ENCODE assay signal across 8 cellular contexts in the genomic region with DNA sequence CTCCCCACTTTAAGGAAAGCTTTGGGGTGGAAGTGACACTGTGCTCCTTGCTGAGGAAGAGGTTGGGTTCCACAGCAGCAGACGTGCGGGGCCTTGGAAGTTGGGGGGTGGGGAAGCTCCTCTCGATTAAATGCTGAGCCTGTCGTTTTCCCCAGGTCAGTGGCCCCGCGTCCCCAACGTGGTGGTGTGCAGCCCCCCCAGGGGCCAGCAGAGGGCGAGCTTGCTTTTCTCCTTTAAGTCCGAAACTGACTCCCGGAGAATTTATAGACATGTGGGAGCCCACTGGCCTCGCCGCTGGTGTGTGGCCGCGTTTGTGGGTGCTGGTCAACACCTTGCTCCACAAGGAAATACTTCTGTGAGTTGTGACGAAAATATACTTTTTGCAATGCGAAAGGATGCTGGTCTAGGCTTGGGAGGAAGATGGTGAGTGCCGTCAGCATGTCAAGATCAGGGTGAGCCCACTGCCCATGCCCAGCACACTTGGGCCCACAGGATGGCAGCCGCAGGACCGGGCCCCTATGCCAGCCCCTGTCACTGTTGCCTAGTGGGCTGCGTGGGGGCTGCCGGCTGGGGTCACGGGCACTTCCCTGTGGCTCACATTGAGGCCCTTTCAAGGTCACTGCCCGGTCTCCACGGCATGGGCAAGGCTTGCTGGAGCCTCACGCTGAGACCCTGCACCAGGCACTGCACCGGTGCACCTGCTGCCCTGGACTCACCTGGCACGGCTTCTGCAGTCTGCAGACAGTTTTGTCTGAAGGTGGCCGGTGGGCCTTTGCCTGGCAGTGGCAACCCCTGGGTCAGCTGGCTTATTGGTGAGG. TPM values are rescaled to one million over a fixed set of nuclear protein-coding genes. Genes with fewer than 3 reads are reported as not detected.
DNase-seq lines count a peak whose midpoint lies in the region; ATAC-seq and TF ChIP-seq lines count a peak whose summit lies in the region.

No MANE protein-coding gene starts in this region.

- H3K4me3 ChIP-seq in GM12865 (ENCODE audit: low read depth, low read length) = no peak overlapping the region
- no peak overlapping the region for H3K4me3 ChIP-seq in right atrium auricular region
- H3K4me3 ChIP-seq in gastrocnemius medialis = no peak overlapping the region

- TF ChIP-seq CTCF in GM12865 (IDR thresholded peaks at IDR 0.05; ENCODE audit: insufficient read depth, low read depth, low read length, missing control alignments) = peak; percentile 60
- peak; percentile 71 to 90 for TF ChIP-seq CTCF in right atrium auricular region (IDR thresholded peaks at IDR 0.05)
- TF ChIP-seq CTCF in gastrocnemius medialis (IDR thresholded peaks at IDR 0.05 in 4 of 5, conservative IDR thresholded peaks at IDR 0.05 in 1 of 5) = peak; percentile 55 to 87 (median 73)

- no peaks in the 10 kb centered on the region for H3K27me3 ChIP-seq in right atrium auricular region
- H3K27me3 ChIP-seq in gastrocnemius medialis = no peaks in the 10 kb centered on the region

- H3K36me3 ChIP-seq in right atrium auricular region (no peaks in the 10 kb centered on the region), gastrocnemius medialis (peaks cover 0 to 22% of the 10 kb centered on the region in 2 donors)

- no peaks in the 10 kb centered on the region for H3K9me3 ChIP-seq in right atrium auricular region
- no peaks in the 10 kb centered on the region for H3K9me3 ChIP-seq in gastrocnemius medialis

- intact Hi-C loops in gastrocnemius medialis (cut with DNase I; ENCODE audit: low total_unique reads) = no loop called here

- no peak for ATAC-seq in gastrocnemius medialis
- no peak for ATAC-seq in GM18867 (IDR thresholded peaks at IDR 0.05; ENCODE audit: unreplicated experiment)

- in situ Hi-C loops in ACHN (cut with HindIII; ENCODE audit: low pct_ligation_motif_present, low pct_unique_long_range_greater_than_20kb, low sequenced_read_pairs) = no loop called here
- in situ Hi-C loops in gastrocnemius medialis (cut with MboI; ENCODE audit: low sequenced_read_pairs in 4 of 4) = loop anchor here in 3 of 4 donors (10.0 to 25.0 kb wide), 3 partner anchors 219 to 281 kb away; no protein-coding TSS in a partner anchor

- DNase-seq in ACHN (peak; percentile 47), GM12865 (ENCODE audit: low read depth) (peak; percentile 44), OCI-M1 (lab: John Stamatoyannopoulos, UW) (peak; percentile 56), amniotic stem cell (lab: John Stamatoyannopoulos, UW) (peak; percentile 5), right atrium auricular region (ENCODE audit: low spot score) (peak; percentile 72), gastrocnemius medialis (peak in 1 of 2 donors; percentile 38), NCI-H2107 treated with DMSO at 0.1 percent for 48 hours (lab: John Stamatoyannopoulos, UW; ENCODE audit: unreplicated experiment) (no peak)

- H3K27ac ChIP-seq in right atrium auricular region (no peak overlapping the region), gastrocnemius medialis (no peak overlapping the region)

- TF ChIP-seq POLR2A in gastrocnemius medialis (IDR thresholded peaks at IDR 0.05) = no peak

- H3K4me1 ChIP-seq in right atrium auricular region (peaks cover 0 to 10% of the 10 kb centered on the region in 2 donors), gastrocnemius medialis (peaks cover 3% of the 10 kb centered on the region in 2 donors)

RNA-seq across cellular contexts. Expression of a gene that starts 9.4 kb away (rescaled TPM):
- total RNA-seq in right atrium auricular region (1 to 10 TPM; 4.4 to 7.5 TPM), gastrocnemius medialis (10 to 100 TPM in 3 of 4 donors, 1 to 10 TPM in 1; 8.5 to 13.2 (median 12.3) TPM)

RNA-seq across cellular contexts. Expression of a gene that starts 49.9 kb away (rescaled TPM):
- total RNA-seq in right atrium auricular region = not detected
- not detected for total RNA-seq in gastrocnemius medialis
